19 cellular contexts compared by ENCODE assay signal in genomic region chr10:11894381-11895107, GRCh38.
"Had no signal": no experiment of that assay in that cellular context is flagged by ENCODE, and none has a peak within 500 bp of the region (broad histone marks: within the 10 kb centered on the region; RNA-seq: fewer than 3 reads in every experiment).

No MANE protein-coding gene starts in this region.

- H3K9me3 ChIP-seq: heart left ventricle, sigmoid colon, vagina had no signal

- DNase-seq: activated CD4-positive, alpha-beta memory T cell treated with anti-CD3 and anti-CD28 coated beads for 36 hours; activated CD4-positive, alpha-beta T cell treated with anti-CD3 and anti-CD28 coated beads for 36 hours; activated CD8-positive, alpha-beta memory T cell treated with anti-CD3 and anti-CD28 coated beads, Interleukin-2, amount 10 ng/mL, durations not matched to agents 7 days and 5 days; activated effector memory CD4-positive, alpha-beta T cell treated with Interleukin-2 at 50 U/mL for 16 hours; activated naive CD4-positive, alpha-beta T cell treated with anti-CD3 and anti-CD28 coated beads, Interleukin-2, amount 50 U/mL, for 16 hours; activated T-cell treated with anti-CD3 and anti-CD28 coated beads, Interleukin-2, amount 50 U/mL, for 4 hours; naive B cell; sigmoid colon; stimulated activated CD4-positive, alpha-beta T cell treated with anti-CD3 and anti-CD28 coated beads, Interleukin-1b, Interleukin-23, amount 100 ng/mL, for 48 hours; T-helper 9 cell; WERI-Rb-1 had no signal

- H3K4me1 ChIP-seq: heart left ventricle, neural progenitor cell, parathyroid adenoma, sigmoid colon, vagina had no signal

- H3K4me2 ChIP-seq: neural progenitor cell had no signal

- FAIRE-seq: astrocyte, bronchial epithelial cell, frontal cortex, islet of Langerhans had no signal

- ATAC-seq: activated CD4-positive, alpha-beta T cell treated with anti-CD3 and anti-CD28 coated beads for 36 hours; activated CD8-positive, alpha-beta memory T cell treated with anti-CD3 and anti-CD28 coated beads, Interleukin-2, amount 10 ng/mL, durations not matched to agents 7 days and 5 days; activated T-cell treated with anti-CD3 and anti-CD28 coated beads, Interleukin-2, amount 50 U/mL, for 4 hours; heart left ventricle had no signal

- H3K36me3 ChIP-seq: heart left ventricle, neural progenitor cell, sigmoid colon, vagina, WERI-Rb-1 had no signal

- H3K4me3 ChIP-seq: heart left ventricle, neural progenitor cell, sigmoid colon, vagina had no signal

- H3K27me3 ChIP-seq: heart left ventricle, neural progenitor cell, sigmoid colon, vagina had no signal

- H3K9ac ChIP-seq: neural progenitor cell, parathyroid adenoma had no signal

- H2AFZ ChIP-seq: neural progenitor cell, parathyroid adenoma had no signal

- H3K79me2 ChIP-seq: parathyroid adenoma had no signal

- H3K27ac ChIP-seq: heart left ventricle, neural progenitor cell, parathyroid adenoma, sigmoid colon, vagina, WERI-Rb-1 had no signal
